In genomic region chrX:39855748-39856129, GRCh38 we compare ENCODE assay signal across 8 cellular contexts.
DNase-seq lines count a peak whose midpoint lies in the region; ATAC-seq and TF ChIP-seq lines count a peak whose summit lies in the region.

No MANE protein-coding gene starts in this region.

- CTCF ChIA-PET in T-cell (lab: Charles Lee): no interaction called here

- no peaks in the 10 kb centered on the region for H3K27me3 Mint-ChIP-seq in T-cell
- no peaks in the 10 kb centered on the region for H3K27me3 Mint-ChIP-seq in activated naive CD8-positive, alpha-beta T cell treated with anti-CD3 and anti-CD28 coated beads, Interleukin-2, amount 10 ng/mL, durations not matched to agents 7 days and 5 days
- H3K27me3 Mint-ChIP-seq in natural killer cell (ENCODE audit: low read depth in 2 of 2): peaks cover 0 to 8% of the 10 kb centered on the region in 2 donors

- H3K4me1 Mint-ChIP-seq in T-cell (peaks cover 54 to 73% (median 61%) of the 10 kb centered on the region in 3 donors), natural killer cell (peaks cover 35 to 67% of the 10 kb centered on the region in 2 donors)
- peaks cover 46% of the 10 kb centered on the region for H3K4me1 Mint-ChIP-seq in activated naive CD8-positive, alpha-beta T cell treated with anti-CD3 and anti-CD28 coated beads, Interleukin-2, amount 10 ng/mL, durations not matched to agents 7 days and 5 days

- no peak for TF ChIP-seq CTCF in natural killer cell (IDR thresholded peaks at IDR 0.05)

- H3K4me3 Mint-ChIP-seq in T-cell (peak overlapping the region; percentile 67 to 76 (median 69)), natural killer cell (peak overlapping the region; percentile 52)
- H3K4me3 Mint-ChIP-seq in activated naive CD8-positive, alpha-beta T cell treated with anti-CD3 and anti-CD28 coated beads, Interleukin-2, amount 10 ng/mL, durations not matched to agents 7 days and 5 days: peak overlapping the region; percentile 84

- H3K36me3 Mint-ChIP-seq in T-cell: peaks cover 3% of the 10 kb centered on the region
- H3K36me3 Mint-ChIP-seq in activated naive CD8-positive, alpha-beta T cell treated with anti-CD3 and anti-CD28 coated beads, Interleukin-2, amount 10 ng/mL, durations not matched to agents 7 days and 5 days: peaks cover 4% of the 10 kb centered on the region
- H3K36me3 Mint-ChIP-seq in natural killer cell: no peaks in the 10 kb centered on the region

- peak overlapping the region; percentile 90 to 93 for H3K27ac Mint-ChIP-seq in T-cell
- peak overlapping the region; percentile 97 for H3K27ac Mint-ChIP-seq in activated naive CD8-positive, alpha-beta T cell treated with anti-CD3 and anti-CD28 coated beads, Interleukin-2, amount 10 ng/mL, durations not matched to agents 7 days and 5 days
- H3K27ac Mint-ChIP-seq in natural killer cell: peak overlapping the region; percentile 94

- peak; percentile 48 for ATAC-seq in GM21723 (IDR thresholded peaks at IDR 0.05; ENCODE audit: unreplicated experiment)
- peak; percentile 63 to 74 (median 69) for ATAC-seq in T-cell (replicated peaks in 1 of 4)
- peak; percentile 57 for ATAC-seq in activated naive CD8-positive, alpha-beta T cell treated with anti-CD3 and anti-CD28 coated beads, Interleukin-2, amount 10 ng/mL, durations not matched to agents 7 days and 5 days (ENCODE audit: low read depth)
- peak; percentile 36 to 65 (median 39) for ATAC-seq in natural killer cell
- no peak for ATAC-seq in HG02623 (IDR thresholded peaks at IDR 0.05; ENCODE audit: unreplicated experiment)

- no peaks in the 10 kb centered on the region for H3K9me3 Mint-ChIP-seq in T-cell
- H3K9me3 Mint-ChIP-seq in activated naive CD8-positive, alpha-beta T cell treated with anti-CD3 and anti-CD28 coated beads, Interleukin-2, amount 10 ng/mL, durations not matched to agents 7 days and 5 days: no peaks in the 10 kb centered on the region
- no peaks in the 10 kb centered on the region for H3K9me3 Mint-ChIP-seq in natural killer cell

- intact Hi-C loops in natural killer cell (cut with micrococcal nuclease): loop anchor here (1.0 to 5.0 kb wide), 7 partner anchors 15 to 422 kb away; partner anchors contain the start of gene BCOR

- POLR2A ChIA-PET in T-cell (lab: Charles Lee): interaction anchor here in 1 of 2 donors (1.6 kb wide), 1 partner anchor 241 kb away, joined by 4 read pairs; no protein-coding TSS in a partner anchor
- POLR2A ChIA-PET in activated naive CD8-positive, alpha-beta T cell treated with anti-CD3 and anti-CD28 coated beads, Interleukin-2, amount 10 ng/mL, durations not matched to agents 7 days and 5 days (lab: Charles Lee): interaction anchor here (0.6 to 2.1 kb wide), 19 partner anchors 10 to 1051 kb away, joined by 3 to 14 read pairs (median 4); partner anchors contain the start of gene BCOR

- DNase-seq in EL (peak; percentile 49), Kasumi-1 (lab: John Stamatoyannopoulos, UW) (peak; percentile 10 to 28), T-cell (peak; percentile 32 to 74 (median 62)), natural killer cell (peak; percentile 44), kidney tubule cell (ENCODE audit: low spot score) (no peak)
- peak; percentile 49 for DNase-seq in activated naive CD8-positive, alpha-beta T cell treated with anti-CD3 and anti-CD28 coated beads, Interleukin-2, amount 10 ng/mL, durations not matched to agents 7 days and 5 days
